Comparison of ENCODE assay signal across 1 cellular context in genomic region chr5:82356808-82357671, GRCh38.
TF ChIP-seq lines count a peak whose summit lies in the region.

No MANE protein-coding gene starts in this region.

TF ChIP-seq in H1, 55 proteins besides CTCF, POLR2A, EP300 and RAD21 (continued from another document):
- TF ChIP-seq, protein P1, sequence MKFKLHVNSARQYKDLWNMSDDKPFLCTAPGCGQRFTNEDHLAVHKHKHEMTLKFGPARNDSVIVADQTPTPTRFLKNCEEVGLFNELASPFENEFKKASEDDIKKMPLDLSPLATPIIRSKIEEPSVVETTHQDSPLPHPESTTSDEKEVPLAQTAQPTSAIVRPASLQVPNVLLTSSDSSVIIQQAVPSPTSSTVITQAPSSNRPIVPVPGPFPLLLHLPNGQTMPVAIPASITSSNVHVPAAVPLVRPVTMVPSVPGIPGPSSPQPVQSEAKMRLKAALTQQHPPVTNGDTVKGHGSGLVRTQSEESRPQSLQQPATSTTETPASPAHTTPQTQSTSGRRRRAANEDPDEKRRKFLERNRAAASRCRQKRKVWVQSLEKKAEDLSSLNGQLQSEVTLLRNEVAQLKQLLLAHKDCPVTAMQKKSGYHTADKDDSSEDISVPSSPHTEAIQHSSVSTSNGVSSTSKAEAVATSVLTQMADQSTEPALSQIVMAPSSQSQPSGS (IDR thresholded peaks at IDR 0.05; ENCODE audit: low read length): no peak
